In the genomic region with DNA sequence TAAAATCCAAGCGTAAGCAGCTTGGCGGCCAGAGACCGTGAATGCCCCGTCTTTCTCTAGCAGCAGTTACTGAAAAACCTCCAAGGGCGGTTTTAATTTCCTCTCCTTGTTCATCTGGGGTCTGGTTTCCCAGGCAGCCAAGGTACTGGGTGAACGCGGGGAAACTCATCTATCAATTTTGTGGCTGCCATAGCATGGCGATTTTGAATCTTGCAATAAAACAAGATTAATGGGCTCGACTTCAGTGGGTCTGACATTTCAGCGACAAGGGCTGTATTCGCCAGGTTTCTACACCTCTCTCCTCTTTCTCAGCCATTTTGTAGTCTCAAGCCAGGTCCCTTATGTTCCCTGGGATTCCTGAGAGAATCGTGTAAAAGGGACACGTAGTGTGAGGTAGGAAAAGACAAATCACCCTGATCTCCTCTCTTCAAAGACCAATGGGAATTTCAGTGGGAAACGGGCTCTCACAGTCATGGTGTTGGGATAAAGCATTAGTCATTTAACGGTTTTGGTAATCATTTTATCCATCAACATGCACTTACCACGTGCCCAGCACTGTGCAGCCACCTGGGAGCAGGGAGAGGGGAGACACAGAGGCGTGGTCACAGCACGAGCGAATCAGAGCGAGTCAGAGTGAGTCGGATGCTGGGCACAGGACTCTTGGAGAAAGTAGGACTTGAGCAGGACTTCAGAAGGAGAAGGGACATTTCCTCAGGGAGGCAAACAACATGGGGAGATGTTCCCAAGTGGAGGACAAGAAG, we compare ENCODE assay signal across 26 cellular contexts.
DNase-seq lines count a peak whose midpoint lies in the region; ATAC-seq and TF ChIP-seq lines count a peak whose summit lies in the region.
"Had no signal": no experiment of that assay in that cellular context is flagged by ENCODE, and none has a peak within 500 bp of the region (broad histone marks: within the 10 kb centered on the region; RNA-seq: fewer than 3 reads in every experiment).

No MANE protein-coding gene starts in this region.

- H3K36me3 Mint-ChIP-seq in GM23338 (ENCODE audit: low read depth): no peaks in the 10 kb centered on the region; the same call in 2 of the 3 replicates
- H3K36me3 Mint-ChIP-seq in activated naive CD8-positive, alpha-beta T cell treated with anti-CD3 and anti-CD28 coated beads for 36 hours: no peaks in the 10 kb centered on the region
- H3K36me3 Mint-ChIP-seq: activated naive CD4-positive, alpha-beta T cell treated with anti-CD3 and anti-CD28 coated beads, Interleukin-2, amount 50 U/mL, for 24 hours; IgD-negative memory B cell had no signal

- no peak overlapping the region for H3K27ac Mint-ChIP-seq in GM23338
- no peak overlapping the region for H3K27ac Mint-ChIP-seq in activated naive CD8-positive, alpha-beta T cell treated with anti-CD3 and anti-CD28 coated beads for 36 hours
- H3K27ac Mint-ChIP-seq: activated naive CD4-positive, alpha-beta T cell treated with anti-CD3 and anti-CD28 coated beads, Interleukin-2, amount 50 U/mL, for 24 hours; activated T-helper 1 cell treated with anti-CD3 and anti-CD28 coated beads, Interleukin-12 subunit alpha, Interleukin-12 subunit beta, Interleukin-2, Interleukin-4 antibody, amounts not matched to agents 30 ng/mL and 10 ng/mL and 1 ng/mL, durations not matched to agents 14 hours and 24 hours and 36 hours; HFFc6; IgD-negative memory B cell; stimulated activated naive CD8-positive, alpha-beta T cell treated with anti-CD3 and anti-CD28 coated beads, Interleukin-15, amount 100 ng/mL, for 72 hours; T-helper 2 cell treated with Interferon-gamma antibody and Interleukin-4, amounts not matched to agents 5 μg/mL and 100 μg/mL, for 36 hours had no signal

- H3K4me1 ChIP-seq in GM23338 (ENCODE audit: insufficient read depth): no peaks in the 10 kb centered on the region
- H3K4me1 ChIP-seq: ascending aorta, heart left ventricle, left ventricle myocardium inferior, tibial artery had no signal

- H3F3A ChIP-seq in GM23338 (replicated peaks; ENCODE audit: low read depth): no peaks in the 10 kb centered on the region

- H4K20me1 ChIP-seq in GM23338 (replicated peaks; ENCODE audit: insufficient read depth): no peaks in the 10 kb centered on the region

- no peak overlapping the region for H3K4me3 Mint-ChIP-seq in GM23338
- H3K4me3 Mint-ChIP-seq in activated naive CD8-positive, alpha-beta T cell treated with anti-CD3 and anti-CD28 coated beads for 36 hours: no peak overlapping the region
- H3K4me3 Mint-ChIP-seq: activated naive CD4-positive, alpha-beta T cell treated with anti-CD3 and anti-CD28 coated beads, Interleukin-2, amount 50 U/mL, for 24 hours; activated T-helper 1 cell treated with anti-CD3 and anti-CD28 coated beads, Interleukin-12 subunit alpha, Interleukin-12 subunit beta, Interleukin-2, Interleukin-4 antibody, amounts not matched to agents 30 ng/mL and 10 ng/mL and 1 ng/mL, durations not matched to agents 14 hours and 24 hours and 36 hours; HFFc6; IgD-negative memory B cell; stimulated activated naive CD8-positive, alpha-beta T cell treated with anti-CD3 and anti-CD28 coated beads, Interleukin-15, amount 100 ng/mL, for 72 hours; T-helper 2 cell treated with Interferon-gamma antibody and Interleukin-4, amounts not matched to agents 5 μg/mL and 100 μg/mL, for 36 hours had no signal

- H3K4me2 ChIP-seq in GM23338: no peak overlapping the region
- H3K4me2 ChIP-seq: SK-N-SH had no signal

- no peak for DNase-seq in AG10803 (ENCODE audit: low read depth)
- DNase-seq in GM23338 (ENCODE audit: low spot score): no peak
- DNase-seq in left kidney (ENCODE audit: low read depth, low spot score): peak; percentile 88
- DNase-seq in activated naive CD8-positive, alpha-beta T cell treated with anti-CD3 and anti-CD28 coated beads for 36 hours: no peak
- DNase-seq in AG08395 (ENCODE audit: low spot score): no peak
- no peak for DNase-seq in left ventricle myocardium superior
- DNase-seq in anterior cingulate cortex (lab: John Stamatoyannopoulos, UW): no peak
- DNase-seq: heart left ventricle; HFFc6; left ventricle myocardium inferior; MM.1S; NCI-H1436; NCI-H524 treated with DMSO at 0.1 percent for 48 hours; posterior cingulate gyrus; RPMI8226; SK-N-SH; stimulated activated naive CD8-positive, alpha-beta T cell treated with anti-CD3 and anti-CD28 coated beads, Interleukin-15, amount 100 ng/mL, for 72 hours; tibial artery had no signal

- ATAC-seq in GM23338: no peak
- ATAC-seq in left ventricle myocardium superior: no peak
- ATAC-seq: heart left ventricle; sciatic nerve; stimulated activated naive CD8-positive, alpha-beta T cell treated with anti-CD3 and anti-CD28 coated beads, Interleukin-15, amount 100 ng/mL, for 72 hours had no signal

- no peaks in the 10 kb centered on the region for H3K9me2 ChIP-seq in GM23338 (ENCODE audit: insufficient read depth)
- H3K9me2 ChIP-seq: SK-N-SH had no signal

- H3K4me3 ChIP-seq in AG10803 (ENCODE audit: low read length) (peak overlapping the region; percentile 38; the same call in 1 of the 2 replicates), GM23338 (no peak overlapping the region)
- H3K4me3 ChIP-seq: ascending aorta, heart left ventricle, left ventricle myocardium inferior, tibial artery had no signal

- H3K9me3 Mint-ChIP-seq in GM23338: peaks cover 5% of the 10 kb centered on the region; the same call in 1 of the 3 replicates
- no peaks in the 10 kb centered on the region for H3K9me3 Mint-ChIP-seq in activated naive CD8-positive, alpha-beta T cell treated with anti-CD3 and anti-CD28 coated beads for 36 hours
- H3K9me3 Mint-ChIP-seq: activated T-helper 1 cell treated with anti-CD3 and anti-CD28 coated beads, Interleukin-12 subunit alpha, Interleukin-12 subunit beta, Interleukin-2, Interleukin-4 antibody, amounts not matched to agents 30 ng/mL and 10 ng/mL and 1 ng/mL, durations not matched to agents 14 hours and 24 hours and 36 hours; HFFc6; stimulated activated naive CD8-positive, alpha-beta T cell treated with anti-CD3 and anti-CD28 coated beads, Interleukin-15, amount 100 ng/mL, for 72 hours; T-helper 2 cell treated with Interferon-gamma antibody and Interleukin-4, amounts not matched to agents 5 μg/mL and 100 μg/mL, for 36 hours had no signal

- H3K27me3 Mint-ChIP-seq in GM23338 (ENCODE audit: insufficient read depth, low read depth, poor library complexity): peaks cover 2% of the 10 kb centered on the region
- peaks cover 33% of the 10 kb centered on the region for H3K27me3 Mint-ChIP-seq in activated naive CD8-positive, alpha-beta T cell treated with anti-CD3 and anti-CD28 coated beads for 36 hours

- no peaks in the 10 kb centered on the region for H3K4me1 Mint-ChIP-seq in GM23338
- H3K4me1 Mint-ChIP-seq in activated naive CD8-positive, alpha-beta T cell treated with anti-CD3 and anti-CD28 coated beads for 36 hours: peaks cover 1% of the 10 kb centered on the region
- H3K4me1 Mint-ChIP-seq: activated naive CD4-positive, alpha-beta T cell treated with anti-CD3 and anti-CD28 coated beads, Interleukin-2, amount 50 U/mL, for 24 hours; IgD-negative memory B cell; stimulated activated naive CD8-positive, alpha-beta T cell treated with anti-CD3 and anti-CD28 coated beads, Interleukin-15, amount 100 ng/mL, for 72 hours had no signal

- intact Hi-C loops in left ventricle myocardium superior (cut with micrococcal nuclease): no loop called here

- H3K79me2 ChIP-seq in GM23338 (replicated peaks; ENCODE audit: insufficient read depth): no peaks in the 10 kb centered on the region

- TF ChIP-seq CTCF in AG10803 (conservative IDR thresholded peaks at IDR 0.05; ENCODE audit: low read length) (no peak), GM23338 (conservative IDR thresholded peaks at IDR 0.05; ENCODE audit: low read depth in 2 of 2) (no peak), VCaP (conservative IDR thresholded peaks at IDR 0.05) (no peak)

- H3K27me3 ChIP-seq in GM23338 (ENCODE audit: insufficient read depth): no peaks in the 10 kb centered on the region
- H3K27me3 ChIP-seq: ascending aorta, tibial artery had no signal

- H3K27ac ChIP-seq in GM23338 (ENCODE audit: low read depth) (no peak overlapping the region), VCaP (peak overlapping the region; percentile 58)
- H3K27ac ChIP-seq: ascending aorta, C4-2B, heart left ventricle, left ventricle myocardium inferior, tibial artery had no signal

- no peaks in the 10 kb centered on the region for H3K36me3 ChIP-seq in GM23338 (ENCODE audit: insufficient read depth)
- H3K36me3 ChIP-seq: ascending aorta, heart left ventricle, left ventricle myocardium inferior, tibial artery had no signal

- peak overlapping the region; percentile 91 for H2AFZ ChIP-seq in GM23338

TF ChIP-seq in GM23338, 12 proteins besides CTCF, POLR2A, EP300 and RAD21:
- no peak for TF ChIP-seq JUNB (IDR thresholded peaks at IDR 0.05; ENCODE audit: unreplicated experiment)
- TF ChIP-seq, protein P1, sequence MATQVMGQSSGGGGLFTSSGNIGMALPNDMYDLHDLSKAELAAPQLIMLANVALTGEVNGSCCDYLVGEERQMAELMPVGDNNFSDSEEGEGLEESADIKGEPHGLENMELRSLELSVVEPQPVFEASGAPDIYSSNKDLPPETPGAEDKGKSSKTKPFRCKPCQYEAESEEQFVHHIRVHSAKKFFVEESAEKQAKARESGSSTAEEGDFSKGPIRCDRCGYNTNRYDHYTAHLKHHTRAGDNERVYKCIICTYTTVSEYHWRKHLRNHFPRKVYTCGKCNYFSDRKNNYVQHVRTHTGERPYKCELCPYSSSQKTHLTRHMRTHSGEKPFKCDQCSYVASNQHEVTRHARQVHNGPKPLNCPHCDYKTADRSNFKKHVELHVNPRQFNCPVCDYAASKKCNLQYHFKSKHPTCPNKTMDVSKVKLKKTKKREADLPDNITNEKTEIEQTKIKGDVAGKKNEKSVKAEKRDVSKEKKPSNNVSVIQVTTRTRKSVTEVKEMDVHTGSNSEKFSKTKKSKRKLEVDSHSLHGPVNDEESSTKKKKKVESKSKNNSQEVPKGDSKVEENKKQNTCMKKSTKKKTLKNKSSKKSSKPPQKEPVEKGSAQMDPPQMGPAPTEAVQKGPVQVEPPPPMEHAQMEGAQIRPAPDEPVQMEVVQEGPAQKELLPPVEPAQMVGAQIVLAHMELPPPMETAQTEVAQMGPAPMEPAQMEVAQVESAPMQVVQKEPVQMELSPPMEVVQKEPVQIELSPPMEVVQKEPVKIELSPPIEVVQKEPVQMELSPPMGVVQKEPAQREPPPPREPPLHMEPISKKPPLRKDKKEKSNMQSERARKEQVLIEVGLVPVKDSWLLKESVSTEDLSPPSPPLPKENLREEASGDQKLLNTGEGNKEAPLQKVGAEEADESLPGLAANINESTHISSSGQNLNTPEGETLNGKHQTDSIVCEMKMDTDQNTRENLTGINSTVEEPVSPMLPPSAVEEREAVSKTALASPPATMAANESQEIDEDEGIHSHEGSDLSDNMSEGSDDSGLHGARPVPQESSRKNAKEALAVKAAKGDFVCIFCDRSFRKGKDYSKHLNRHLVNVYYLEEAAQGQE (IDR thresholded peaks at IDR 0.05; ENCODE audit: unreplicated experiment): no peak
- TF ChIP-seq POLR2AphosphoS5 (IDR thresholded peaks at IDR 0.05; ENCODE audit: low read depth): no peak
- TF ChIP-seq STAT1 (IDR thresholded peaks at IDR 0.05; ENCODE audit: unreplicated experiment): no peak
